In the genomic region with DNA sequence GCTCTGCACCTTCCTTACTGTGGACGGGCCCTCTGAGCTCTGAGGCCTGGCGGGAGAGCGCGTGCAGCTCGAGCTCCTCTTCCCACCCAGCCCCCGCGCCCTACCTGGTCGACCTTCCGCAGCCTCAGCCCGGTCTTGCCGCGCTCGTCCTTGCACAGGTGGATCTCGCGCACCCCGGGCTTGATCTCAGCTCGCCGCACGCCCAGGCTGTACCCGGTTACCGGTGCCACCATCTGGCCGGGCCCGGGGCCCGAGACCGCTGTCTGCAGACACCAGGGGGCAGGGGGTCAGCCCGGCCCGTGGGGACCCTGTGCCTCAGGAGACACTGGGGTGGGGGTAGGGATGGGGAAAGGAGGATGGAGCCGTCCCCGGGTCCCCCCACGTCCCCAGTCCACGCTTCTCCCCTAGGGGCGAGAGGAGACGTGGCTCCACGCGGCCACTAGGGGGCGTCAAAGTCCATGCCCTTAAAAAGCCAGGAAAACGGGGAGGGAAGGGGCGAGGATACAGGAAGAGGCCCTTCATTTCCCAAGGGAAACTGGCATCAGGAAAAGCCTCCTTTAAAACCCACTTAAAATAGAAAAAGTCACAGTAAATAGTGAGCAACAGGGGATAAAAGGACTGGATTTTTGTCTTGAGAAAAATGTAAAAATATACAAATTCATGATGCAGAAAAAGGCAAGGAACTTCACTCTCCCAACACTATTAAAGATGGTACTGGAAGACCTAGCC, we compare ENCODE assay signal across 8 cellular contexts. TPM values are rescaled to one million over a fixed set of nuclear protein-coding genes. Genes with fewer than 3 reads are reported as not detected.
DNase-seq lines count a peak whose midpoint lies in the region; ATAC-seq and TF ChIP-seq lines count a peak whose summit lies in the region.

No MANE protein-coding gene starts in this region.

- H3K9me3 Mint-ChIP-seq in activated B cell treated with CpG ODN at 0.5 μM for 24 hours: no peaks in the 10 kb centered on the region

- H3K4me3 ChIP-seq in GM12865 (ENCODE audit: low read depth, low read length) (no peak overlapping the region), cardiac fibroblast (replicated peaks in 1 of 2; ENCODE audit: low read depth in 2 of 2, low read length in 2 of 2) (peak overlapping the region; percentile 36 to 43)

- CTCF ChIA-PET in activated B cell treated with CpG ODN at 0.5 μM for 24 hours (lab: Charles Lee): interaction anchor here (0.7 to 4.3 kb wide), 11 partner anchors 9 to 463 kb away, joined by 3 to 59 read pairs (median 4); a partner anchor contains a TSS

- DNase-seq in GM12865 (ENCODE audit: low read depth): peak; percentile 65
- DNase-seq in NCI-H2029 (lab: John Stamatoyannopoulos, UW): peak; percentile 50
- peak; percentile 53 for DNase-seq in activated B cell treated with CpG ODN at 0.5 μM for 24 hours
- peak; percentile 85 to 91 for DNase-seq in cardiac fibroblast (ENCODE audit: low read depth in 2 of 2)
- DNase-seq in iris pigment epithelial cell (ENCODE audit: low read depth): peak; percentile 51
- peak in 2 of 3 donors; percentile 47 to 48 for DNase-seq in stimulated activated CD4-positive, alpha-beta T cell treated with anti-CD3 and anti-CD28 coated beads, Interleukin-12 subunit alpha, Interleukin-12 subunit beta, amount 100 ng/mL, for 48 hours (ENCODE audit: low read depth in 2 of 3, low spot score in 1 of 3)

- H3K36me3 Mint-ChIP-seq in activated B cell treated with CpG ODN at 0.5 μM for 24 hours (ENCODE audit: low read depth): no peaks in the 10 kb centered on the region

- H3K27me3 Mint-ChIP-seq in activated B cell treated with CpG ODN at 0.5 μM for 24 hours: no peaks in the 10 kb centered on the region

- intact Hi-C loops in activated B cell treated with CpG ODN at 0.5 μM for 24 hours (cut with micrococcal nuclease): loop anchor here (1.0 to 5.0 kb wide), 4 partner anchors 124 to 464 kb away; no protein-coding TSS in a partner anchor

- no peak overlapping the region for H3K4me3 Mint-ChIP-seq in activated B cell treated with CpG ODN at 0.5 μM for 24 hours

- TF ChIP-seq CTCF in GM12865 (IDR thresholded peaks at IDR 0.05; ENCODE audit: insufficient read depth, low read depth, low read length, missing control alignments) (peak; percentile 88), activated B cell treated with CpG ODN at 0.5 μM for 24 hours (IDR thresholded peaks at IDR 0.05) (peak; percentile 90), cardiac fibroblast (IDR thresholded peaks at IDR 0.05; ENCODE audit: low read depth, low read length) (peak; percentile 95)

- peaks cover 2% of the 10 kb centered on the region for H3K4me1 Mint-ChIP-seq in activated B cell treated with CpG ODN at 0.5 μM for 24 hours

- H3K27ac Mint-ChIP-seq in activated B cell treated with CpG ODN at 0.5 μM for 24 hours: no peak overlapping the region

- POLR2A ChIA-PET in activated B cell treated with CpG ODN at 0.5 μM for 24 hours (lab: Charles Lee): interaction anchor here (0.9 to 1.4 kb wide), 2 partner anchors 12 to 47 kb away, joined by 5 to 8 read pairs; a partner anchor contains a TSS

- ATAC-seq in activated B cell treated with CpG ODN at 0.5 μM for 24 hours (ENCODE audit: low read depth) (peak; percentile 77), HG03432 (IDR thresholded peaks at IDR 0.05; ENCODE audit: unreplicated experiment) (no peak), HG03175 (IDR thresholded peaks at IDR 0.05; ENCODE audit: unreplicated experiment) (no peak)

RNA-seq across cellular contexts. Expression of a gene that starts 15.5 kb away (rescaled TPM):
- total RNA-seq in activated B cell treated with CpG ODN at 0.5 μM for 24 hours: 0.51 and 1.2 TPM in 2 replicates

RNA-seq across cellular contexts. Expression of a gene that starts 47.3 kb away (rescaled TPM):
- total RNA-seq in activated B cell treated with CpG ODN at 0.5 μM for 24 hours: 0.86 and 1.0 TPM in 2 replicates
